In genomic region chr2:128506534-128506933, GRCh38 we compare ENCODE assay signal across 27 cellular contexts.
"Had no signal": no experiment of that assay in that cellular context is flagged by ENCODE, and none has a peak within 500 bp of the region (broad histone marks: within the 10 kb centered on the region; RNA-seq: fewer than 3 reads in every experiment).

No MANE protein-coding gene starts in this region.

- H3K27ac ChIP-seq: left lung, lower lobe of right lung, neutrophil, ovary, skin epidermis, stomach, testis, thyroid gland, transverse colon, upper lobe of left lung, vagina had no signal

- H3K9me3 ChIP-seq: left lung, lower lobe of right lung, neutrophil, ovary, stomach, testis, thyroid gland, transverse colon, upper lobe of left lung, vagina had no signal

- H3K36me3 ChIP-seq: left lung, lower lobe of right lung, neutrophil, ovary, stomach, thyroid gland, transverse colon, upper lobe of left lung, vagina had no signal

- DNase-seq: hypothalamus; immature natural killer cell; kidney; left colon; left lung; lower lobe of right lung; mammary epithelial cell; mesenchymal stem cell; naive thymus-derived CD8-positive, alpha-beta T cell; occipital lobe; ovary; right cardiac atrium; stimulated activated CD4-positive, alpha-beta T cell treated with anti-CD3 and anti-CD28 coated beads, Interleukin-12 subunit alpha, Interleukin-12 subunit beta, amount 100 ng/mL, for 4 hours; stimulated activated CD4-positive, alpha-beta T cell treated with anti-CD3 and anti-CD28 coated beads, Interleukin-15, amount 100 ng/mL, for 24 hours; stimulated activated CD4-positive, alpha-beta T cell treated with anti-CD3 and anti-CD28 coated beads, Interleukin-2, amount 100 ng/mL, for 24 hours; stimulated activated CD4-positive, alpha-beta T cell treated with anti-CD3 and anti-CD28 coated beads, Interleukin-4, amount 100 ng/mL, for 1 hour; stimulated activated naive B cell treated with anti-CD40 and anti-IgM and Interleukin-4, amounts not matched to agents 10 μg/mL and 1 μg/mL and 100 μg/mL, for 72 hours; stimulated activated naive CD8-positive, alpha-beta T cell treated with anti-CD3 and anti-CD28 coated beads, Interleukin-15, Interleukin-2, amounts not matched to agents 100 U/mL and 50 U/mL, for 24 hours; stomach; testis; thyroid gland; transverse colon had no signal

- ATAC-seq: left colon; left lung; lower lobe of right lung; naive thymus-derived CD8-positive, alpha-beta T cell; sciatic nerve; stimulated activated naive B cell treated with anti-CD40 and anti-IgM and Interleukin-4, amounts not matched to agents 10 μg/mL and 1 μg/mL and 100 μg/mL, for 72 hours; stimulated activated naive CD8-positive, alpha-beta T cell treated with anti-CD3 and anti-CD28 coated beads, Interleukin-15, Interleukin-2, amounts not matched to agents 100 U/mL and 50 U/mL, for 24 hours had no signal

- H3K27me3 ChIP-seq: left lung, neutrophil, ovary, stomach, testis, thyroid gland, transverse colon, upper lobe of left lung, vagina had no signal

- H3K4me1 ChIP-seq: left lung, stomach, thyroid gland, transverse colon, vagina had no signal

- H3K4me3 ChIP-seq: left lung, lower lobe of right lung, ovary, skin epidermis, stomach, testis, thyroid gland, transverse colon, upper lobe of left lung, vagina had no signal
